8 cellular contexts compared by ENCODE assay signal in the genomic region with DNA sequence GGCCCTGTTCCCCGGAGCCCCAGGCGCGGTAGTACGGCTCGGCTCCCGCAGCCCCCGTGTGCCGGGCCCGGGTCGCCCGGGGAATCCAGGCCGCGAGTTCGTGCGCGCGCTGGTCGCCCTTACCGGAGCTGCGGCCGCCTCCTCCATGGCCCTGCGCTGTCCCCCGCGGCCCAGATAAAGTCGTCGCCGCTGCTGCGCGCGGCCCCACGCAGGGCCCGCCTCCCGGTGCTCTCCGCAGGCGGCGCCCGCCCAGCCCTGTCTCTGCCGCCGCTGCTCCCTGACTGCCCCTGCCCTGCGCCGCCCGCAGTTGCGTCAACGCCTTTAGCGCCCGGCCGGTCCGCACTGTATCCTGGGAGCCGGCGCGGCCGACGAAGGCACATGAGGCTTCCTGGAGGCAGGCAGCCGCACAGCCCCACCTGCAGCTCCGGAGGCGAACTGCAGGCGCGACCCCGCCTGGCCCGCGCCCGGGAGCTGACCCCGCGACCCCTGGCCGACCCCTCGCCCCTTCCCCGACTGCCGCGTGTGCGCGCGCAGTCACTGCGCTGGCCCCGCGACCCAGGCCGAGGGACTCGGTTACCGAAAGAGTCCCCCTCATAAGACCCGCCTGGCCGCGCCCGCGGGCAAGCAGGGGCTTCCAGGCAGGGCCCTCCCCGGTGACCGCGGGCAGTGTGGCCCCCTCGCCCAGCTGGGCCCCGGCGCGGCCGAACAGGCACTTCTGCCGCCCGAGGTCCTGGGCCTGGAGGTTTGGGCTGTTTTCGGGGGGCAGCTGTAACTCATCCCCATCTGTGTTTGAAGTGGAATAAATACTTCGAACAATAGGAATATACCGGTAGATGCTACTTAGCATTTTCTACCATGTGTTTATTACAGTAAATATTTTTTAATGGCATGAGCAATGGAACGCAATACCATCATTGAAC.
DNase-seq lines count a peak whose midpoint lies in the region; ATAC-seq and TF ChIP-seq lines count a peak whose summit lies in the region.

No MANE protein-coding gene starts in this region.

- intact Hi-C loops in lower leg skin (cut with DNase I; ENCODE audit: low total_unique reads) = no loop called here

- H3K4me3 ChIP-seq in CD4-positive, CD25-positive, alpha-beta regulatory T cell (ENCODE audit: low read depth, low read length) = peak overlapping the region; percentile 74
- H3K4me3 ChIP-seq in lower leg skin (ENCODE audit: low read depth, poor library complexity, severe bottlenecking) = peak overlapping the region; percentile 82

- H3K27me3 Mint-ChIP-seq in CD4-positive, CD25-positive, alpha-beta regulatory T cell = peaks cover 29% of the 10 kb centered on the region

- peak overlapping the region; percentile 93 to 95 (median 94) for H3K4me3 Mint-ChIP-seq in CD4-positive, CD25-positive, alpha-beta regulatory T cell

- H3K9me3 ChIP-seq in CD4-positive, CD25-positive, alpha-beta regulatory T cell (ENCODE audit: control insufficient read depth in 2 of 2, low read length in 2 of 2) = no peaks in the 10 kb centered on the region

- peak overlapping the region; percentile 66 for H3K27ac ChIP-seq in CD4-positive, CD25-positive, alpha-beta regulatory T cell (ENCODE audit: insufficient read depth, low read length, poor library complexity, severe bottlenecking)

- peaks cover 6% of the 10 kb centered on the region for H3K36me3 Mint-ChIP-seq in CD4-positive, CD25-positive, alpha-beta regulatory T cell

- ATAC-seq in CD4-positive, CD25-positive, alpha-beta regulatory T cell (ENCODE audit: low read depth in 2 of 2) = peak; percentile 93 to 94
- ATAC-seq in GM19395 (IDR thresholded peaks at IDR 0.05; ENCODE audit: unreplicated experiment) = peak; percentile 87
- ATAC-seq in HG03558 (IDR thresholded peaks at IDR 0.05; ENCODE audit: extremely low read depth, unreplicated experiment) = peak; percentile 86

- no peak for TF ChIP-seq POLR2A in lower leg skin (IDR thresholded peaks at IDR 0.05)

- peak; percentile 85 to 96 (median 88) for DNase-seq in CD4-positive, CD25-positive, alpha-beta regulatory T cell
- DNase-seq in NCI-H748 (lab: John Stamatoyannopoulos, UW; ENCODE audit: unreplicated experiment) (peak; percentile 94), dermis microvascular lymphatic vessel endothelial cell (ENCODE audit: low read depth in 2 of 2) (peak; percentile 61 to 93), lower leg skin (ENCODE audit: low spot score in 2 of 2) (peak; percentile 89 to 98)
- DNase-seq in activated CD4-positive, alpha-beta T cell treated with anti-CD3 and anti-CD28 coated beads, Interleukin-2, amount 50 U/mL, for 4 hours = peak; percentile 83 to 85
- peak; percentile 88 to 90 for DNase-seq in stimulated activated CD4-positive, alpha-beta T cell treated with anti-CD3 and anti-CD28 coated beads, Interleukin-4, amount 100 ng/mL, for 4 hours

- 2 to 5% methylated on average over 14 to 37 of the region's 97 CpGs for WGBS in lower leg skin, 2 donors

- H3K27me3 ChIP-seq in CD4-positive, CD25-positive, alpha-beta regulatory T cell (ENCODE audit: control insufficient read depth, insufficient read depth, low read length) = no peaks in the 10 kb centered on the region

- H3K4me1 ChIP-seq in CD4-positive, CD25-positive, alpha-beta regulatory T cell (ENCODE audit: control insufficient read depth, insufficient read depth, low read length, poor library complexity, severe bottlenecking) = peaks cover 41% of the 10 kb centered on the region

- H3K9me3 Mint-ChIP-seq in CD4-positive, CD25-positive, alpha-beta regulatory T cell = no peaks in the 10 kb centered on the region

- H3K27ac Mint-ChIP-seq in CD4-positive, CD25-positive, alpha-beta regulatory T cell = peak overlapping the region; percentile 94 to 95 (median 94)

- H3K36me3 ChIP-seq in CD4-positive, CD25-positive, alpha-beta regulatory T cell (ENCODE audit: control insufficient read depth, insufficient read depth, low read length) = peaks cover 14% of the 10 kb centered on the region

- TF ChIP-seq CTCF in lower leg skin (IDR thresholded peaks at IDR 0.05) = peak in 1 of 3 donors; percentile 62

- H3K4me1 Mint-ChIP-seq in CD4-positive, CD25-positive, alpha-beta regulatory T cell = peaks cover 6 to 49% (median 31%) of the 10 kb centered on the region in 4 donors

Comparison
In these comparisons a context has a peak if more than half of its experiments do, and no peak if none do; other contexts are left out.
1. Peak in every context shown above with its lines: DNase-seq, ATAC-seq, H3K4me3 ChIP-seq and H3K27ac ChIP-seq.